20 cellular contexts compared by ENCODE assay signal in the genomic region with DNA sequence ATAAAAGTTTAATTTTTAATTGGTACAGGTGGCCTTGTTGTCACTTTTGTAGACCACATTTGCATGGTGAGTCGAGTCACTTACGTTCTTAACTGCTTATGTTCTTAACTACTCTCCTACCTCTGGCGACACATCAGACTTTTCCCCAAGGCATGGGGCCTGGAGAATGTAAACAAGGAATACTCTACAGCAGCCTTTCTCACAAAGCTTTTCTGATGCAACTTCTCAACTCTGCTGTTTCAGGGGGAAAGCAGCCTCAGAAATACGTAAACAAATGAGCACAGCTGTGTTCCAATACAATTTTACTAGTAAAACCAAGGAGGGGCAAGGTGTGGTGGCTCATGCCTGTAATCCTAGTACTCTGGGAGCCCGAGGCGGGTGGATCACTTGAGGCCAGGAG. TPM values are rescaled to one million over a fixed set of nuclear protein-coding genes. Genes with fewer than 3 reads are reported as not detected.
DNase-seq lines count a peak whose midpoint lies in the region; TF ChIP-seq lines count a peak whose summit lies in the region.
"Had no signal": no experiment of that assay in that cellular context is flagged by ENCODE, and none has a peak within 500 bp of the region (broad histone marks: within the 10 kb centered on the region; RNA-seq: fewer than 3 reads in every experiment).

No MANE protein-coding gene starts in this region.

- 70% methylated on average over 6 of the region's 6 CpGs for WGBS in mammary epithelial cell (ENCODE audit: low coverage, missing lambda C conversion rate)

- in situ Hi-C loops in mammary epithelial cell (cut with MboI; ENCODE audit: low sequenced_read_pairs in 2 of 2) = loop anchor here in 1 of 2 donors (10.0 kb wide), 1 partner anchor 114 kb away; no protein-coding TSS in a partner anchor

- intact Hi-C loops in MCF 10A (cut with micrococcal nuclease) (no loop called here), mammary epithelial cell (cut with micrococcal nuclease) (loop anchor here (10.0 kb wide), 1 partner anchor 1544 kb away; no protein-coding TSS in a partner anchor)

- H3K36me3 ChIP-seq in mammary epithelial cell (ENCODE audit: insufficient read depth, low read length) = peaks cover 30% of the 10 kb centered on the region
- H3K36me3 ChIP-seq in HEK293 (ENCODE audit: control insufficient read depth in 2 of 2, insufficient read depth in 1 of 2, low read length in 2 of 2) = peaks cover 48 to 90% of the 10 kb centered on the region in 2 experiments

- H3K27me3 Mint-ChIP-seq in MCF 10A (ENCODE audit: insufficient read depth, unreplicated experiment) = no peaks in the 10 kb centered on the region

- H3K4me2 ChIP-seq in mammary epithelial cell (ENCODE audit: insufficient read depth, low read depth, low read length) = no peak overlapping the region
- H3K4me2 ChIP-seq: BLaER1 treated with 17β-estradiol and CSF1 and Interleukin-3, amounts not matched to agents 10 nM and 100 nM had no signal

- H2AFZ ChIP-seq in mammary epithelial cell (ENCODE audit: low read depth, low read length) = no peak overlapping the region
- H2AFZ ChIP-seq: GM23248 had no signal

- DNase-seq in MCF 10A (ENCODE audit: unreplicated experiment) (no peak), mammary epithelial cell (no peak), fibroblast of villous mesenchyme (ENCODE audit: low read depth) (peak; percentile 97), EL (no peak), RWPE1 (ENCODE audit: low spot score) (no peak), NCI-H82 (lab: John Stamatoyannopoulos, UW) (no peak)
- DNase-seq: GM23248, NCI-H1092 treated with DMSO at 0.1 percent for 48 hours, NCI-H146, NCI-H2029 treated with DMSO at 0.1 percent for 48 hours, NCI-H2171 treated with DMSO at 0.1 percent for 48 hours, NCI-H446 treated with DMSO at 0.1 percent for 48 hours, NCI-H69, Peyer's patch had no signal

- H3K27me3 ChIP-seq in mammary epithelial cell (ENCODE audit: insufficient read depth, low read length) = no peaks in the 10 kb centered on the region
- H3K27me3 ChIP-seq: BLaER1 treated with 17β-estradiol and CSF1 and Interleukin-3, amounts not matched to agents 10 nM and 100 nM; Peyer's patch had no signal

- no peaks in the 10 kb centered on the region for H3K9me3 ChIP-seq in mammary epithelial cell (replicated peaks; ENCODE audit: insufficient read depth, low read length)
- H3K9me3 ChIP-seq in HEK293 (ENCODE audit: control insufficient read depth, insufficient read depth, low read depth, low read length) = no peaks in the 10 kb centered on the region
- H3K9me3 ChIP-seq: BLaER1 treated with 17β-estradiol and CSF1 and Interleukin-3, amounts not matched to agents 10 nM and 100 nM; Peyer's patch had no signal

- H4K20me1 ChIP-seq in mammary epithelial cell (ENCODE audit: insufficient read depth, low read length) = no peaks in the 10 kb centered on the region

- POLR2A ChIA-PET in MCF 10A (lab: Yijun Ruan, JAX) = interaction anchor here (0.7 kb wide), 1 partner anchor 84 kb away, joined by 3 read pairs; no protein-coding TSS in a partner anchor
- POLR2A ChIA-PET in HEK293 (lab: Yijun Ruan, JAX) = no interaction called here
- POLR2A ChIA-PET in RWPE1 (lab: Yijun Ruan, JAX; ENCODE audit: low non-redundant PET) = no interaction called here

- H3K79me2 ChIP-seq in mammary epithelial cell (ENCODE audit: insufficient read depth, low read length) = peaks cover 67% of the 10 kb centered on the region

- H3K4me1 ChIP-seq in mammary epithelial cell (ENCODE audit: insufficient read depth, low read length) (peaks cover 10% of the 10 kb centered on the region), HEK293 (ENCODE audit: control insufficient read depth, insufficient read depth, low read length) (no peaks in the 10 kb centered on the region)

- H3K36me3 Mint-ChIP-seq in MCF 10A (ENCODE audit: insufficient read depth, unreplicated experiment) = peaks cover 91% of the 10 kb centered on the region

- BruUV-seq in MCF 10A (replicated peaks; lab: Mats Ljungman, UMichigan) (no TSS peak), mammary epithelial cell (replicated peaks; lab: Mats Ljungman, UMichigan) (no TSS peak)

- peak overlapping the region; percentile 27 for H3K27ac Mint-ChIP-seq in MCF 10A (ENCODE audit: low read depth, unreplicated experiment)

- H3K27ac ChIP-seq in mammary epithelial cell (ENCODE audit: insufficient read depth, low read depth, low read length) = no peak overlapping the region
- H3K27ac ChIP-seq in HEK293 (ENCODE audit: extremely low read depth, low read depth, low read length) = no peak overlapping the region
- no peak overlapping the region for H3K27ac ChIP-seq in RWPE1
- H3K27ac ChIP-seq: BLaER1 treated with 17β-estradiol and CSF1 and Interleukin-3, amounts not matched to agents 10 nM and 100 nM; GM23248; Peyer's patch had no signal

- CTCF ChIA-PET in MCF 10A (lab: Yijun Ruan, JAX) = interaction anchor here (1.1 kb wide), 1 partner anchor 123 kb away, joined by 3 read pairs; no protein-coding TSS in a partner anchor
- CTCF ChIA-PET in mammary epithelial cell (lab: Charles Lee; ENCODE audit: low non-redundant PET) = no interaction called here
- CTCF ChIA-PET in HEK293 (lab: Yijun Ruan, JAX) = no interaction called here
- CTCF ChIA-PET in RWPE1 (lab: Yijun Ruan, JAX) = no interaction called here

- peaks cover 8% of the 10 kb centered on the region for H3K4me1 Mint-ChIP-seq in MCF 10A (ENCODE audit: insufficient read depth, unreplicated experiment)

- H3K4me3 Mint-ChIP-seq in MCF 10A (ENCODE audit: unreplicated experiment) = no peak overlapping the region

- dilution Hi-C loops in mammary epithelial cell (cut with HindIII; ENCODE audit: low sequenced_read_pairs) = no loop called here

- H3K4me3 ChIP-seq in mammary epithelial cell (replicated peaks in 1 of 3; ENCODE audit: insufficient read depth in 1 of 3, low read depth in 2 of 3, low read length in 3 of 3) (no peak overlapping the region), HEK293 (ENCODE audit: low read depth, low read length) (no peak overlapping the region), fibroblast of villous mesenchyme (ENCODE audit: low read depth, low read length) (no peak overlapping the region)
- H3K4me3 ChIP-seq: BLaER1 treated with 17β-estradiol and CSF1 and Interleukin-3, amounts not matched to agents 10 nM and 100 nM; GM23248; Peyer's patch had no signal

- no peaks in the 10 kb centered on the region for H3K9me3 Mint-ChIP-seq in MCF 10A (ENCODE audit: unreplicated experiment)

- TF ChIP-seq CTCF in MCF 10A (IDR thresholded peaks at IDR 0.05; ENCODE audit: unreplicated experiment) (no peak), mammary epithelial cell (conservative IDR thresholded peaks at IDR 0.05 in 1 of 2, IDR thresholded peaks at IDR 0.05 in 1 of 2; ENCODE audit: extremely low read depth in 1 of 2, insufficient read depth in 1 of 2, low read depth in 1 of 2, low read length in 2 of 2) (no peak), HEK293 (tag by site-specific recombination; IDR thresholded peaks at IDR 0.05) (no peak), fibroblast of villous mesenchyme (IDR thresholded peaks at IDR 0.05; ENCODE audit: insufficient read depth, low read depth, low read length) (no peak), RWPE1 (conservative IDR thresholded peaks at IDR 0.05; ENCODE audit: low read depth) (no peak)

- no peak overlapping the region for H3K9ac ChIP-seq in mammary epithelial cell (ENCODE audit: insufficient read depth, low read length)
- H3K9ac ChIP-seq: GM23248 had no signal

TF ChIP-seq in HEK293, 187 proteins besides CTCF, POLR2A, EP300 and RAD21:
- TF ChIP-seq ZSCAN30 (tag by site-specific recombination; IDR thresholded peaks at IDR 0.05) (0 out of 2 replicates have a peak, but pooled peaks have one; percentile 17), ZNF785 (tag by site-specific recombination; IDR thresholded peaks at IDR 0.05) (no peak), KLF1 (tag by site-specific recombination; IDR thresholded peaks at IDR 0.05) (0 out of 2 replicates have a peak, but pooled peaks have one; percentile 17)

RNA-seq across cellular contexts. Expression of a gene that starts 6.9 kb away (rescaled TPM):
- 213 and 219 TPM in 2 replicates for total RNA-seq in MCF 10A (2022)
- 100 to 1,000 TPM; 114 to 162 TPM for total RNA-seq in mammary epithelial cell
- 165 TPM for polyA plus RNA-seq in mammary epithelial cell
- polyA minus RNA-seq in mammary epithelial cell = 178 TPM
- total RNA-seq in fibroblast of villous mesenchyme = 139 and 157 TPM in 2 replicates

RNA-seq across cellular contexts. Expression of a gene that starts 7.0 kb away (rescaled TPM):
- 73.9 and 80.0 TPM in 2 replicates for total RNA-seq in MCF 10A (2022)
- 10 to 100 TPM; 31.7 to 40.3 TPM for total RNA-seq in mammary epithelial cell
- polyA plus RNA-seq in mammary epithelial cell = 15.5 TPM
- 2.8 TPM for polyA minus RNA-seq in mammary epithelial cell
- 28.3 and 43.6 TPM in 2 replicates for total RNA-seq in fibroblast of villous mesenchyme

RNA-seq across cellular contexts. Expression of a gene that starts 17.5 kb away (rescaled TPM):
- total RNA-seq in MCF 10A (2022) (48.7 and 60.2 TPM in 2 replicates), mammary epithelial cell (10 to 100 TPM; 62.0 to 86.5 TPM), fibroblast of villous mesenchyme (69.9 and 83.8 TPM in 2 replicates)
- 36.3 TPM for polyA plus RNA-seq in mammary epithelial cell
- polyA minus RNA-seq in mammary epithelial cell = 23.8 TPM

RNA-seq across cellular contexts. Expression of a gene that starts 36.2 kb away (rescaled TPM):
- total RNA-seq in MCF 10A (2022) (not detected in 2 replicates), mammary epithelial cell (not detected), fibroblast of villous mesenchyme (not detected in 2 replicates)
- not detected for polyA plus RNA-seq in mammary epithelial cell
- not detected for polyA minus RNA-seq in mammary epithelial cell
- total RNA-seq: A673, GM23248, LHCN-M2, Peyer's patch, Right ventricle myocardium inferior, SK-MEL-5 had no signal
